ENCODE assay signal across 21 cellular contexts in genomic region chr11:61131586-61131985, GRCh38. TPM values are rescaled to one million over a fixed set of nuclear protein-coding genes. Genes with fewer than 3 reads are reported as not detected.
DNase-seq lines count a peak whose midpoint lies in the region; ATAC-seq, FAIRE-seq and TF ChIP-seq lines count a peak whose summit lies in the region.
"Had no signal": no experiment of that assay in that cellular context is flagged by ENCODE, and none has a peak within 500 bp of the region (broad histone marks: within the 10 kb centered on the region; RNA-seq: fewer than 3 reads in every experiment).

No MANE protein-coding gene starts in this region.

- no peaks in the 10 kb centered on the region for H3K27me3 Mint-ChIP-seq in activated T-helper 1 cell treated with anti-CD3 and anti-CD28 coated beads, Interleukin-12 subunit alpha, Interleukin-12 subunit beta, Interleukin-2, Interleukin-4 antibody, amounts not matched to agents 30 ng/mL and 10 ng/mL and 1 ng/mL, durations not matched to agents 14 hours and 24 hours and 36 hours (ENCODE audit: insufficient read depth)
- H3K27me3 Mint-ChIP-seq: B cell; CD8-positive, alpha-beta memory T cell had no signal

- H3K79me2 ChIP-seq in GM12878 (ENCODE audit: control insufficient read depth, insufficient read depth, low read length): no peaks in the 10 kb centered on the region

- H3K4me1 ChIP-seq in BLaER1 treated with 17β-estradiol and CSF1 and Interleukin-3, amounts not matched to agents 10 nM and 100 nM: peaks cover 30 to 70% (median 48%) of the 10 kb centered on the region in 10 experiments
- H3K4me1 ChIP-seq in GM12878 (ENCODE audit: control insufficient read depth, insufficient read depth, low read length): peaks cover 7% of the 10 kb centered on the region
- H3K4me1 ChIP-seq in ovary (ENCODE audit: insufficient read depth): peaks cover 5% of the 10 kb centered on the region

- H3K4me3 Mint-ChIP-seq in activated T-helper 1 cell treated with anti-CD3 and anti-CD28 coated beads, Interleukin-12 subunit alpha, Interleukin-12 subunit beta, Interleukin-2, Interleukin-4 antibody, amounts not matched to agents 30 ng/mL and 10 ng/mL and 1 ng/mL, durations not matched to agents 14 hours and 24 hours and 36 hours: no peak overlapping the region
- H3K4me3 Mint-ChIP-seq: B cell; CD14-positive monocyte; CD8-positive, alpha-beta memory T cell; HFFc6 had no signal

- TF ChIP-seq RAD21 in GM12878 (IDR thresholded peaks at IDR 0.05; ENCODE audit: insufficient read depth, low read depth, low read length): no peak

- H3K27ac ChIP-seq in BLaER1 treated with 17β-estradiol and CSF1 and Interleukin-3, amounts not matched to agents 10 nM and 100 nM: no peak overlapping the region
- H3K27ac ChIP-seq in GM12878 (ENCODE audit: control insufficient read depth, insufficient read depth) (no peak overlapping the region), ovary (peak overlapping the region; percentile 35 to 73)
- H3K27ac ChIP-seq: KMS-11 had no signal

- ATAC-seq in GM12878 (no peak), GM18861 (IDR thresholded peaks at IDR 0.05; ENCODE audit: unreplicated experiment) (no peak)
- ATAC-seq: HepG2 had no signal

- H3K9me3 ChIP-seq in BLaER1 treated with 17β-estradiol and CSF1 and Interleukin-3, amounts not matched to agents 10 nM and 100 nM (replicated peaks in 1 of 11): no peaks in the 10 kb centered on the region
- H3K9me3 ChIP-seq in GM12878 (replicated peaks; ENCODE audit: control insufficient read depth, insufficient read depth, low read length) (no peaks in the 10 kb centered on the region), ovary (no peaks in the 10 kb centered on the region)
- H3K9me3 ChIP-seq: Caco-2 had no signal

- peaks cover 16% of the 10 kb centered on the region for H3K4me1 Mint-ChIP-seq in activated T-helper 1 cell treated with anti-CD3 and anti-CD28 coated beads, Interleukin-12 subunit alpha, Interleukin-12 subunit beta, Interleukin-2, Interleukin-4 antibody, amounts not matched to agents 30 ng/mL and 10 ng/mL and 1 ng/mL, durations not matched to agents 14 hours and 24 hours and 36 hours (ENCODE audit: low read depth)

- no peak for TF ChIP-seq EP300 in GM12878 (IDR thresholded peaks at IDR 0.05; ENCODE audit: borderline replicate concordance in 1 of 2, control insufficient read depth in 1 of 2, low read depth in 2 of 2, low read length in 2 of 2)
- TF ChIP-seq EP300 in ovary (IDR thresholded peaks at IDR 0.05): no peak

- in situ Hi-C loops in GM12878 (cut with MboI): no loop called here

- no peak for TF ChIP-seq CTCF in GM12878 (IDR thresholded peaks at IDR 0.05 in 2 of 3, conservative IDR thresholded peaks at IDR 0.05 in 1 of 3; ENCODE audit: control insufficient read depth in 2 of 3, extremely low read depth in 1 of 3, insufficient read depth in 1 of 3, low read depth in 3 of 3, low read length in 3 of 3)
- no peak for TF ChIP-seq CTCF in ovary (IDR thresholded peaks at IDR 0.05)
- TF ChIP-seq CTCF in D721Med (IDR thresholded peaks at IDR 0.05; ENCODE audit: insufficient read depth, missing control alignments): no peak

- H3K27me3 ChIP-seq in BLaER1 treated with 17β-estradiol and CSF1 and Interleukin-3, amounts not matched to agents 10 nM and 100 nM: no peaks in the 10 kb centered on the region
- no peaks in the 10 kb centered on the region for H3K27me3 ChIP-seq in GM12878 (replicated peaks in 1 of 2; ENCODE audit: control insufficient read depth in 2 of 2, insufficient read depth in 2 of 2, low read length in 1 of 2)
- no peaks in the 10 kb centered on the region for H3K27me3 ChIP-seq in ovary

- CTCF ChIA-PET in GM12878 (lab: Yijun Ruan, JAX): interaction anchor here (0.7 to 5.8 kb wide), 5 partner anchors 47 to 300 kb away, joined by 3 to 72 read pairs (median 30); no protein-coding TSS in a partner anchor

- no peak for DNase-seq in GM12878 (ENCODE audit: low read depth, low spot score)
- DNase-seq in ovary: peak in 1 of 5 donors; percentile 17
- DNase-seq in D721Med (ENCODE audit: insufficient read length, low spot score): no peak
- no peak for DNase-seq in activated T-helper 1 cell treated with anti-CD3 and anti-CD28 coated beads, Interleukin-12 subunit alpha, Interleukin-12 subunit beta, Interleukin-2, Interleukin-4 antibody, amounts not matched to agents 30 ng/mL and 10 ng/mL and 1 ng/mL, durations not matched to agents 14 hours and 24 hours and 36 hours (ENCODE audit: low spot score)
- no peak for DNase-seq in activated CD4-positive, alpha-beta T cell treated with anti-CD3 and anti-CD28 coated beads, Interleukin-2, amount 50 U/mL, for 4 hours
- DNase-seq: Caco-2; CD8-positive, alpha-beta memory T cell; DMS53; HCEC 1CT; HFFc6 had no signal

- SMC1A ChIA-PET in GM12878 (lab: Charles Lee; ENCODE audit: uncharacterized antibody, unreplicated experiment): interaction anchor here (1.1 to 1.6 kb wide), 2 partner anchors 29 to 44 kb away, joined by 3 read pairs; no protein-coding TSS in a partner anchor

- H3K4me3 ChIP-seq in BLaER1 treated with 17β-estradiol and CSF1 and Interleukin-3, amounts not matched to agents 10 nM and 100 nM: no peak overlapping the region
- no peak overlapping the region for H3K4me3 ChIP-seq in GM12878
- H3K4me3 ChIP-seq in ovary: no peak overlapping the region

- RAD21 ChIA-PET in GM12878 (lab: Charles Lee; ENCODE audit: unreplicated experiment): interaction anchor here (1.5 kb wide), 1 partner anchor 26 kb away, joined by 6 read pairs; no protein-coding TSS in a partner anchor

- no peak for TF ChIP-seq POLR2A in GM12878 (IDR thresholded peaks at IDR 0.05; ENCODE audit: low read depth, low read length)
- no peak for TF ChIP-seq POLR2A in ovary (IDR thresholded peaks at IDR 0.05)

- H2AFZ ChIP-seq in GM12878 (ENCODE audit: control insufficient read depth, low read depth, low read length): no peak overlapping the region

- H3K4me2 ChIP-seq in BLaER1 treated with 17β-estradiol and CSF1 and Interleukin-3, amounts not matched to agents 10 nM and 100 nM: peak overlapping the region in 8 of 11 experiments; percentile 50 to 82 (median 68); a peak in 12 of 22 replicates
- H3K4me2 ChIP-seq in GM12878 (ENCODE audit: control insufficient read depth, insufficient read depth): no peak overlapping the region
- H3K4me2 ChIP-seq: KMS-11 had no signal

- 0 out of 22 replicates have a peak overlapping the region, but pooled peaks of 1 of the 11 experiments have one; percentile 44 for H3K9ac ChIP-seq in BLaER1 treated with 17β-estradiol and CSF1 and Interleukin-3, amounts not matched to agents 10 nM and 100 nM
- no peak overlapping the region for H3K9ac ChIP-seq in GM12878 (ENCODE audit: control insufficient read depth, insufficient read depth, low read length)
- H3K9ac ChIP-seq: KMS-11 had no signal

- POLR2A ChIA-PET in GM12878 (lab: Charles Lee): no interaction called here

- intact Hi-C loops in GM12878 (cut with micrococcal nuclease; ENCODE audit: unreplicated experiment): no loop called here
- intact Hi-C loops in ovary (cut with DNase I): loop anchor here in 1 of 4 donors (5.0 to 10.0 kb wide), 2 partner anchors 214 to 357 kb away; no protein-coding TSS in a partner anchor
- intact Hi-C loops in activated T-helper 1 cell treated with anti-CD3 and anti-CD28 coated beads, Interleukin-12 subunit alpha, Interleukin-12 subunit beta, Interleukin-2, Interleukin-4 antibody, amounts not matched to agents 30 ng/mL and 10 ng/mL and 1 ng/mL, durations not matched to agents 14 hours and 24 hours and 36 hours (cut with micrococcal nuclease): no loop called here

- no peak for FAIRE-seq in GM12878 (lab: Jason Lieb, UNC)
- no peak for FAIRE-seq in D721Med (lab: Jason Lieb, UNC)
- FAIRE-seq: A204.1, GM18507, HepG2 had no signal

- H3K36me3 Mint-ChIP-seq in activated T-helper 1 cell treated with anti-CD3 and anti-CD28 coated beads, Interleukin-12 subunit alpha, Interleukin-12 subunit beta, Interleukin-2, Interleukin-4 antibody, amounts not matched to agents 30 ng/mL and 10 ng/mL and 1 ng/mL, durations not matched to agents 14 hours and 24 hours and 36 hours (ENCODE audit: low read depth): peaks cover 20% of the 10 kb centered on the region

- H4K20me1 ChIP-seq in BLaER1 treated with 17β-estradiol and CSF1 and Interleukin-3, amounts not matched to agents 10 nM and 100 nM: peaks cover 34 to 96% (median 53%) of the 10 kb centered on the region in 11 experiments
- no peaks in the 10 kb centered on the region for H4K20me1 ChIP-seq in GM12878 (ENCODE audit: control insufficient read depth, insufficient read depth)

- no TSS peak for BruUV-seq in GM12878 (replicated peaks; lab: Mats Ljungman, UMichigan)

- 91% methylated on average over 13 of the region's 14 CpGs for WGBS in GM12878 (ENCODE audit: insufficient coverage, insufficient replicate concordance, low lambda C conversion rate, missing lambda C conversion rate)
- WGBS in ovary, 3 donors: 76 to 82% (median 77%) methylated on average over 14 of the region's 14 CpGs

- peaks cover 0 to 87% (median 0%) of the 10 kb centered on the region in 11 experiments; a peak in 11 of 22 replicates for H3K36me3 ChIP-seq in BLaER1 treated with 17β-estradiol and CSF1 and Interleukin-3, amounts not matched to agents 10 nM and 100 nM
- peaks cover 0 to 15% of the 10 kb centered on the region in 2 experiments; a peak in 3 of 4 replicates for H3K36me3 ChIP-seq in GM12878 (ENCODE audit: control insufficient read depth in 2 of 2, insufficient read depth in 2 of 2, low read length in 1 of 2)
- no peaks in the 10 kb centered on the region for H3K36me3 ChIP-seq in ovary

- H3K9me3 Mint-ChIP-seq in activated T-helper 1 cell treated with anti-CD3 and anti-CD28 coated beads, Interleukin-12 subunit alpha, Interleukin-12 subunit beta, Interleukin-2, Interleukin-4 antibody, amounts not matched to agents 30 ng/mL and 10 ng/mL and 1 ng/mL, durations not matched to agents 14 hours and 24 hours and 36 hours: no peaks in the 10 kb centered on the region
- H3K9me3 Mint-ChIP-seq: CD14-positive monocyte; CD8-positive, alpha-beta memory T cell; HFFc6 had no signal

- no peak overlapping the region for H3K27ac Mint-ChIP-seq in activated T-helper 1 cell treated with anti-CD3 and anti-CD28 coated beads, Interleukin-12 subunit alpha, Interleukin-12 subunit beta, Interleukin-2, Interleukin-4 antibody, amounts not matched to agents 30 ng/mL and 10 ng/mL and 1 ng/mL, durations not matched to agents 14 hours and 24 hours and 36 hours
- H3K27ac Mint-ChIP-seq: B cell, HFFc6 had no signal

RNA-seq across cellular contexts. Expression of gene CD5, which starts 29.3 kb away (rescaled TPM):
- not detected in 2 replicates for total RNA-seq in GM12878 (2013; cell fraction: nucleolus; rRNA removed)
- total RNA-seq in GM12878 (2014; rRNA removed): 0.17 and 0.22 TPM in 2 replicates
- total RNA-seq in GM12878 (2014; rRNA removed; fragmentation: Illumina TruSeq; extraction: Trizol): 0.04 and 0.09 TPM in 2 replicates
- 0.58 and 0.87 TPM in 2 replicates for total RNA-seq in GM12878 (2021)
- polyA plus RNA-seq in GM12878 (2011; ENCODE audit: low read depth): not detected
- not detected in 2 replicates for polyA plus RNA-seq in GM12878 (2011; rRNA removed)
- polyA plus RNA-seq in GM12878 (2011; cell fraction: cytosol; rRNA removed): 0.04 TPM in 1 of 2 replicates, not detected in the other
- polyA plus RNA-seq in GM12878 (2011; cell fraction: nucleus; rRNA removed): not detected in 2 replicates
- 0.08 and 0.23 TPM in 2 replicates for polyA plus RNA-seq in GM12878 (2012)
- polyA plus RNA-seq in GM12878 (2014; fragmentation: Illumina TruSeq; extraction: Trizol): 0.16 and 0.17 TPM in 2 replicates
- polyA plus RNA-seq in GM12878 (2014; fragmentation: Nextera tagmentation; extraction: Ambion mirVana): under 1 TPM in 1 of 2 experiments, not detected in 1; 0.02 TPM
- polyA plus RNA-seq in GM12878 (2014; rRNA removed): 0.18 and 0.19 TPM in 2 replicates
- polyA plus RNA-seq in GM12878 (2016; fragmentation: Nextera tagmentation; extraction: Ambion mirVana): under 1 TPM; 0.23 to 0.35 TPM
- not detected in 2 replicates for polyA minus RNA-seq in GM12878 (2011; rRNA and poly(A)+ RNA removed)
- not detected in 2 replicates for polyA minus RNA-seq in GM12878 (2011; cell fraction: cytosol; rRNA and poly(A)+ RNA removed)
- not detected in 2 replicates for polyA minus RNA-seq in GM12878 (2011; cell fraction: nucleus; rRNA and poly(A)+ RNA removed)
- 1 to 10 TPM in 1 of 7 donors, under 1 TPM in 5, not detected in 1; 0.12 to 1.3 (median 0.29) TPM for total RNA-seq in ovary
- polyA plus RNA-seq in ovary: under 1 TPM; 0.12 to 0.83 TPM
- 336 and 339 TPM in 2 replicates for total RNA-seq in activated T-helper 1 cell treated with anti-CD3 and anti-CD28 coated beads, Interleukin-12 subunit alpha, Interleukin-12 subunit beta, Interleukin-2, Interleukin-4 antibody, amounts not matched to agents 30 ng/mL and 10 ng/mL and 1 ng/mL, durations not matched to agents 14 hours and 24 hours and 36 hours
- total RNA-seq: Caco-2, Daoy, H4, HepG2, HFFc6, HT1080 had no signal
- polyA plus RNA-seq: HepG2 had no signal

RNA-seq across cellular contexts. Expression of gene VPS37C, which starts 29.6 kb away (rescaled TPM):
- total RNA-seq in GM12878 (2013; cell fraction: nucleolus; rRNA removed): 34.6 and 37.0 TPM in 2 replicates
- total RNA-seq in GM12878 (2014; rRNA removed) (7.4 and 8.6 TPM in 2 replicates), GM12878 (2014; rRNA removed; fragmentation: Illumina TruSeq; extraction: Trizol) (4.1 and 4.8 TPM in 2 replicates), GM12878 (2021) (15.6 and 16.5 TPM in 2 replicates), ovary (10 to 100 TPM; 11.3 to 25.8 (median 20.7) TPM)
- polyA plus RNA-seq in GM12878 (2011; ENCODE audit: low read depth): 2.7 TPM
- polyA plus RNA-seq in GM12878 (2011; rRNA removed) (5.1 and 7.0 TPM in 2 replicates), GM12878 (2014; fragmentation: Illumina TruSeq; extraction: Trizol) (2.2 and 5.0 TPM in 2 replicates), GM12878 (2014; fragmentation: Nextera tagmentation; extraction: Ambion mirVana) (under 1 TPM; 0.39 to 0.88 TPM), GM12878 (2014; rRNA removed) (8.6 and 9.0 TPM in 2 replicates), GM12878 (2016; fragmentation: Nextera tagmentation; extraction: Ambion mirVana) (1 to 10 TPM; 8.7 to 9.6 TPM), ovary (10 to 100 TPM in 1 of 2 donors, 1 to 10 TPM in 1; 7.8 to 14.0 TPM)
- 9.4 and 9.9 TPM in 2 replicates for polyA plus RNA-seq in GM12878 (2011; cell fraction: cytosol; rRNA removed)
- polyA plus RNA-seq in GM12878 (2011; cell fraction: nucleus; rRNA removed): 17.3 and 19.7 TPM in 2 replicates
- 7.0 and 7.9 TPM in 2 replicates for polyA plus RNA-seq in GM12878 (2012)
- polyA minus RNA-seq in GM12878 (2011; rRNA and poly(A)+ RNA removed): 4.9 and 11.4 TPM in 2 replicates
- polyA minus RNA-seq in GM12878 (2011; cell fraction: cytosol; rRNA and poly(A)+ RNA removed): 5.2 and 6.9 TPM in 2 replicates
- polyA minus RNA-seq in GM12878 (2011; cell fraction: nucleus; rRNA and poly(A)+ RNA removed): 5.0 and 9.1 TPM in 2 replicates
- total RNA-seq in activated T-helper 1 cell treated with anti-CD3 and anti-CD28 coated beads, Interleukin-12 subunit alpha, Interleukin-12 subunit beta, Interleukin-2, Interleukin-4 antibody, amounts not matched to agents 30 ng/mL and 10 ng/mL and 1 ng/mL, durations not matched to agents 14 hours and 24 hours and 36 hours: 11.5 and 11.6 TPM in 2 replicates

Comparison
In these comparisons a context has a peak if more than half of its experiments do, and no peak if none do; other contexts are left out.
1. H3K27ac ChIP-seq: peak in ovary (2 of 2); none in BLaER1 treated with 17β-estradiol and CSF1 and Interleukin-3, amounts not matched to agents 10 nM and 100 nM (0 of 11) and GM12878 (single experiment).
2. RNA of gene CD5, which starts 29.3 kb away (total RNA-seq): 336 to 339 TPM in activated T-helper 1 cell treated with anti-CD3 and anti-CD28 coated beads, Interleukin-12 subunit alpha, Interleukin-12 subunit beta, Interleukin-2, Interleukin-4 antibody, amounts not matched to agents 30 ng/mL and 10 ng/mL and 1 ng/mL, durations not matched to agents 14 hours and 24 hours and 36 hours; 0.12 to 1.3 TPM in ovary and 0.04 to 0.87 TPM in GM12878; every median in the first group is over 100 times any median in the second.